In the genomic region with DNA sequence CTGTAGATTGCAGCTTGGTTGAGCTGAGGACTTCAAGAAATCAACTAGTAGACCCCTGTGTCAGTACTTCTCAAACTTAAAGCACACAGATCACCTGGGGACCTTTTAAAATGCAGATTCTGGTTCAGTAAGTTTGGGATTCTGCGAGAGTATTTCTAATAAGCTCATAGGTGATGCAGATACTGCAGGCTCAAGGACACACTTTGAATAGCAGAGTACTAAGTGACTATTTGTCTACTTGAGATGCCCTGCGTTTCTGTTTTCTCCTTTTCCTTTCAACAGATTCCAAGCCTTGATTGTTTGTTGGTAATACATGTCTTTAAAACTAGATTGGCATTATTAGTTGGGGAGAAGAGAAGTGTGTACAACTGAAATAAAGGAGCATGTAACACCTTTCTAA, we compare ENCODE assay signal across 2 cellular contexts.
TF ChIP-seq lines count a peak whose summit lies in the region.

No MANE protein-coding gene starts in this region.

TF ChIP-seq in GM12878, 131 proteins besides CTCF, POLR2A, EP300 and RAD21:
- TF ChIP-seq, protein P1, sequence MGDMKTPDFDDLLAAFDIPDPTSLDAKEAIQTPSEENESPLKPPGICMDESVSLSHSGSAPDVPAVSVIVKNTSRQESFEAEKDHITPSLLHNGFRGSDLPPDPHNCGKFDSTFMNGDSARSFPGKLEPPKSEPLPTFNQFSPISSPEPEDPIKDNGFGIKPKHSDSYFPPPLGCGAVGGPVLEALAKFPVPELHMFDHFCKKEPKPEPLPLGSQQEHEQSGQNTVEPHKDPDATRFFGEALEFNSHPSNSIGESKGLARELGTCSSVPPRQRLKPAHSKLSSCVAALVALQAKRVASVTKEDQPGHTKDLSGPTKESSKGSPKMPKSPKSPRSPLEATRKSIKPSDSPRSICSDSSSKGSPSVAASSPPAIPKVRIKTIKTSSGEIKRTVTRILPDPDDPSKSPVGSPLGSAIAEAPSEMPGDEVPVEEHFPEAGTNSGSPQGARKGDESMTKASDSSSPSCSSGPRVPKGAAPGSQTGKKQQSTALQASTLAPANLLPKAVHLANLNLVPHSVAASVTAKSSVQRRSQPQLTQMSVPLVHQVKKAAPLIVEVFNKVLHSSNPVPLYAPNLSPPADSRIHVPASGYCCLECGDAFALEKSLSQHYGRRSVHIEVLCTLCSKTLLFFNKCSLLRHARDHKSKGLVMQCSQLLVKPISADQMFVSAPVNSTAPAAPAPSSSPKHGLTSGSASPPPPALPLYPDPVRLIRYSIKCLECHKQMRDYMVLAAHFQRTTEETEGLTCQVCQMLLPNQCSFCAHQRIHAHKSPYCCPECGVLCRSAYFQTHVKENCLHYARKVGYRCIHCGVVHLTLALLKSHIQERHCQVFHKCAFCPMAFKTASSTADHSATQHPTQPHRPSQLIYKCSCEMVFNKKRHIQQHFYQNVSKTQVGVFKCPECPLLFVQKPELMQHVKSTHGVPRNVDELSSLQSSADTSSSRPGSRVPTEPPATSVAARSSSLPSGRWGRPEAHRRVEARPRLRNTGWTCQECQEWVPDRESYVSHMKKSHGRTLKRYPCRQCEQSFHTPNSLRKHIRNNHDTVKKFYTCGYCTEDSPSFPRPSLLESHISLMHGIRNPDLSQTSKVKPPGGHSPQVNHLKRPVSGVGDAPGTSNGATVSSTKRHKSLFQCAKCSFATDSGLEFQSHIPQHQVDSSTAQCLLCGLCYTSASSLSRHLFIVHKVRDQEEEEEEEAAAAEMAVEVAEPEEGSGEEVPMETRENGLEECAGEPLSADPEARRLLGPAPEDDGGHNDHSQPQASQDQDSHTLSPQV (IDR thresholded peaks at IDR 0.05) = no peak

TF ChIP-seq in neural cell, 6 proteins besides CTCF, POLR2A, EP300 and RAD21:
- TF ChIP-seq TAF1 (IDR thresholded peaks at IDR 0.05; ENCODE audit: low read depth) (no peak), MXI1 (conservative IDR thresholded peaks at IDR 0.05; ENCODE audit: poor library complexity, severe bottlenecking) (no peak), EZH2 (IDR thresholded peaks at IDR 0.05; ENCODE audit: borderline replicate concordance, insufficient read depth, low read length, poor library complexity, severe bottlenecking) (no peak), POLR2AphosphoS5 (IDR thresholded peaks at IDR 0.05) (no peak), SMC3 (conservative IDR thresholded peaks at IDR 0.05; ENCODE audit: poor library complexity) (no peak), REST (IDR thresholded peaks at IDR 0.05; ENCODE audit: borderline replicate concordance) (no peak)
